24 cellular contexts compared by ENCODE assay signal in genomic region chr4:1762264-1763010, GRCh38. TPM values are rescaled to one million over a fixed set of nuclear protein-coding genes. Genes with fewer than 3 reads are reported as not detected.
"Had no signal": no experiment of that assay in that cellular context is flagged by ENCODE, and none has a peak within 500 bp of the region (broad histone marks: within the 10 kb centered on the region; RNA-seq: fewer than 3 reads in every experiment).

No MANE protein-coding gene starts in this region.

- H3K79me2 ChIP-seq: hepatocyte had no signal

- H3K27me3 Mint-ChIP-seq: type B pancreatic cell had no signal

- H3K27me3 ChIP-seq: foreskin keratinocyte, hepatocyte, pancreas had no signal

- ATAC-seq: foreskin keratinocyte; naive thymus-derived CD8-positive, alpha-beta T cell had no signal

- H3K36me3 ChIP-seq: esophagus muscularis mucosa, gastroesophageal sphincter, heart left ventricle, neutrophil, pancreas, stomach, tibial artery had no signal

- H3K27ac ChIP-seq: coronary artery, foreskin keratinocyte, neutrophil had no signal

- H3K4me3 Mint-ChIP-seq: naive thymus-derived CD8-positive, alpha-beta T cell; nephron progenitor cell; type B pancreatic cell had no signal

- H3K27ac Mint-ChIP-seq: naive thymus-derived CD8-positive, alpha-beta T cell; nephron progenitor cell; type B pancreatic cell had no signal

- H3K4me3 ChIP-seq: hepatocyte, pancreas had no signal

- H3K9me3 Mint-ChIP-seq: naive thymus-derived CD8-positive, alpha-beta T cell; nephron progenitor cell; type B pancreatic cell had no signal

- H3K36me3 Mint-ChIP-seq: naive thymus-derived CD8-positive, alpha-beta T cell; type B pancreatic cell had no signal

- DNase-seq: dermis blood vessel endothelial cell; effector memory CD4-positive, alpha-beta T cell; foreskin keratinocyte; heart left ventricle; kidney; naive thymus-derived CD8-positive, alpha-beta T cell; pancreas; retina; stimulated activated CD4-positive, alpha-beta T cell treated with anti-CD3 and anti-CD28 coated beads, Interleukin-12 subunit alpha, Interleukin-12 subunit beta, amount 100 ng/mL, for 4 hours; stimulated activated CD4-positive, alpha-beta T cell treated with anti-CD3 and anti-CD28 coated beads, Interleukin-1b, Interleukin-23, amount 100 ng/mL, for 48 hours; stimulated activated CD4-positive, alpha-beta T cell treated with anti-CD3 and anti-CD28 coated beads, Interleukin-4, amount 100 ng/mL, for 1 hour; stimulated activated CD8-positive, alpha-beta memory T cell treated with anti-CD3 and anti-CD28 coated beads, Interleukin-4, amount 100 ng/mL, for 48 hours; stimulated activated naive CD4-positive, alpha-beta T cell treated with Interleukin-2 at 50 U/mL for 16 hours; stomach; tibial artery had no signal

- FAIRE-seq: endothelial cell of umbilical vein, kidney, pancreas had no signal

- H3K9me3 ChIP-seq: esophagus muscularis mucosa, gastroesophageal sphincter, heart left ventricle, neutrophil, pancreas, stomach, tibial artery had no signal

RNA-seq across cellular contexts. Expression of gene FGFR3, which starts 30.7 kb away (rescaled TPM):
- total RNA-seq: myocyte; naive thymus-derived CD8-positive, alpha-beta T cell had no signal
